ENCODE assay signal across 9 cellular contexts in genomic region chrX:23883737-23884354, GRCh38. TPM values are rescaled to one million over a fixed set of nuclear protein-coding genes. Genes with fewer than 3 reads are reported as not detected.
A peak's percentile ranks its signal among the peaks of the same experiment; 100 is the strongest.
DNase-seq lines count a peak whose midpoint lies in the region; ATAC-seq and TF ChIP-seq lines count a peak whose summit lies in the region.
"Had no signal": no experiment of that assay in that cellular context is flagged by ENCODE, and none has a peak within 500 bp of the region (broad histone marks: within the 10 kb centered on the region; RNA-seq: fewer than 3 reads in every experiment).

No MANE protein-coding gene starts in this region.

- no peaks in the 10 kb centered on the region for H3K27me3 ChIP-seq in effector memory CD4-positive, alpha-beta T cell (replicated peaks; ENCODE audit: control insufficient read depth, insufficient read depth, low read length, poor library complexity, severe bottlenecking)

- H3K9me3 ChIP-seq in SK-N-MC (ENCODE audit: low read depth, low read length): no peaks in the 10 kb centered on the region
- H3K9me3 ChIP-seq in effector memory CD4-positive, alpha-beta T cell (ENCODE audit: control insufficient read depth, low read length): no peaks in the 10 kb centered on the region

- H3K4me1 Mint-ChIP-seq in activated T-cell treated with anti-CD3 and anti-CD28 coated beads, Interleukin-2, amount 50 U/mL, for 72 hours (ENCODE audit: low read depth): peaks cover 15% of the 10 kb centered on the region

- peaks cover 10% of the 10 kb centered on the region for H3K27me3 Mint-ChIP-seq in activated T-cell treated with anti-CD3 and anti-CD28 coated beads, Interleukin-2, amount 50 U/mL, for 72 hours (ENCODE audit: low read depth)

- no peaks in the 10 kb centered on the region for H3K36me3 Mint-ChIP-seq in activated T-cell treated with anti-CD3 and anti-CD28 coated beads, Interleukin-2, amount 50 U/mL, for 72 hours (ENCODE audit: insufficient read depth in 2 of 2)

- peak overlapping the region; percentile 33; the same call in 1 of the 2 replicates for H3K27ac ChIP-seq in SK-N-MC
- H3K27ac ChIP-seq in effector memory CD4-positive, alpha-beta T cell (ENCODE audit: insufficient read depth, low read length, poor library complexity, severe bottlenecking): no peak overlapping the region

- DNase-seq in activated T-cell treated with anti-CD3 and anti-CD28 coated beads, Interleukin-2, amount 50 U/mL, for 72 hours: no peak
- DNase-seq in activated T-cell treated with anti-CD3 and anti-CD28 coated beads, Interleukin-2, amount 50 U/mL, for 1 hour: no peak
- DNase-seq in SK-N-MC (ENCODE audit: low read depth, low spot score) (no peak), fibroblast of the aortic adventitia (ENCODE audit: low read depth) (peak; percentile 67), superior temporal gyrus (ENCODE audit: extremely low spot score) (peak; percentile 7), G401 (ENCODE audit: low spot score) (no peak), NCI-H774 (lab: John Stamatoyannopoulos, UW) (no peak)
- no peak for DNase-seq in effector memory CD4-positive, alpha-beta T cell

- H3K9ac ChIP-seq in SK-N-MC (ENCODE audit: insufficient read length): no peak overlapping the region

- TF ChIP-seq CTCF in fibroblast of the aortic adventitia (IDR thresholded peaks at IDR 0.05; ENCODE audit: insufficient read depth, low read length): no peak

- H3K4me3 Mint-ChIP-seq in activated T-cell treated with anti-CD3 and anti-CD28 coated beads, Interleukin-2, amount 50 U/mL, for 72 hours: peak overlapping the region in 1 of 2 donors; percentile 81

- in situ Hi-C loops in G401 (cut with HindIII; ENCODE audit: low sequenced_read_pairs): no loop called here

- no peaks in the 10 kb centered on the region for H3K9me3 Mint-ChIP-seq in activated T-cell treated with anti-CD3 and anti-CD28 coated beads, Interleukin-2, amount 50 U/mL, for 72 hours

- peak overlapping the region; percentile 52 for H3K27ac Mint-ChIP-seq in activated T-cell treated with anti-CD3 and anti-CD28 coated beads, Interleukin-2, amount 50 U/mL, for 72 hours

- no peaks in the 10 kb centered on the region for H3K36me3 ChIP-seq in SK-N-MC (ENCODE audit: insufficient read depth, low read length)
- H3K36me3 ChIP-seq in effector memory CD4-positive, alpha-beta T cell (ENCODE audit: control insufficient read depth, insufficient read depth, low read length): no peaks in the 10 kb centered on the region

- ATAC-seq in activated T-cell treated with anti-CD3 and anti-CD28 coated beads, Interleukin-2, amount 50 U/mL, for 72 hours (replicated peaks in 1 of 2): peak; percentile 75 to 78

- peaks cover 2% of the 10 kb centered on the region for H3K4me1 ChIP-seq in effector memory CD4-positive, alpha-beta T cell (ENCODE audit: control insufficient read depth, insufficient read depth, low read length, poor library complexity, severe bottlenecking)

- H3K4me3 ChIP-seq in SK-N-MC (no peak overlapping the region), fibroblast of the aortic adventitia (ENCODE audit: low read depth, low read length) (no peak overlapping the region)
- H3K4me3 ChIP-seq in effector memory CD4-positive, alpha-beta T cell (ENCODE audit: insufficient read depth, low read depth, low read length, poor library complexity, severe bottlenecking): no peak overlapping the region

RNA-seq across cellular contexts. Expression of gene APOO, which starts 23.9 kb away (rescaled TPM):
- 10 to 100 TPM; 16.6 to 24.4 TPM for total RNA-seq in activated T-cell treated with anti-CD3 and anti-CD28 coated beads, Interleukin-2, amount 50 U/mL, for 72 hours
- total RNA-seq in fibroblast of the aortic adventitia (ENCODE audit: low replicate concordance): 9.8 TPM in 1 of 2 replicates, not detected in the other
- total RNA-seq in G401 (2014; rRNA removed; shearing (Covaris generic)): 21.0 and 21.9 TPM in 2 replicates

RNA-seq across cellular contexts. Expression of gene CXorf58, which starts 24.0 kb away (rescaled TPM):
- not detected for total RNA-seq in activated T-cell treated with anti-CD3 and anti-CD28 coated beads, Interleukin-2, amount 50 U/mL, for 72 hours
- total RNA-seq in fibroblast of the aortic adventitia (ENCODE audit: low replicate concordance): not detected in 2 replicates
- not detected in 2 replicates for total RNA-seq in G401 (2014; rRNA removed; shearing (Covaris generic))
- total RNA-seq: T-helper 1 cell treated with Interleukin-12 subunit alpha and Interleukin-12 subunit beta and Interleukin-4 antibody, amounts not matched to agents 30 ng/mL and 1 ng/mL, for 36 hours had no signal

Comparison
In these comparisons a context has a peak if more than half of its experiments do, and no peak if none do; other contexts are left out.
1. DNase-seq: peak in fibroblast of the aortic adventitia (single experiment) and superior temporal gyrus (single experiment); none in activated T-cell treated with anti-CD3 and anti-CD28 coated beads, Interleukin-2, amount 50 U/mL, for 72 hours (0 of 2), activated T-cell treated with anti-CD3 and anti-CD28 coated beads, Interleukin-2, amount 50 U/mL, for 1 hour (single experiment), SK-N-MC (single experiment), G401 (single experiment), effector memory CD4-positive, alpha-beta T cell (0 of 3) and NCI-H774 (single experiment).